8 cellular contexts compared by ENCODE assay signal in genomic region chr14:74217672-74218448, GRCh38. TPM values are rescaled to one million over a fixed set of nuclear protein-coding genes. Genes with fewer than 3 reads are reported as not detected.
DNase-seq lines count a peak whose midpoint lies in the region; ATAC-seq, FAIRE-seq and TF ChIP-seq lines count a peak whose summit lies in the region.

No MANE protein-coding gene starts in this region.

- H3K9me3 Mint-ChIP-seq in osteocyte (ENCODE audit: unreplicated experiment) = no peaks in the 10 kb centered on the region

- H3K36me3 Mint-ChIP-seq in osteocyte (ENCODE audit: unreplicated experiment) = no peaks in the 10 kb centered on the region

- peak overlapping the region; percentile 38 for H3K4me3 Mint-ChIP-seq in osteocyte (ENCODE audit: unreplicated experiment)

- H3K27me3 Mint-ChIP-seq in osteocyte (ENCODE audit: unreplicated experiment) = peaks cover 34% of the 10 kb centered on the region

- CTCF ChIA-PET in Panc1 (lab: Charles Lee) = no interaction called here

- no peaks in the 10 kb centered on the region for H3K27me3 ChIP-seq in Panc1 (ENCODE audit: control insufficient read depth, insufficient read depth, low read length)

- ATAC-seq in Panc1 = peak; percentile 94

- H3K4me1 Mint-ChIP-seq in osteocyte (ENCODE audit: unreplicated experiment) = peaks cover 4% of the 10 kb centered on the region

- H3K4me3 ChIP-seq in Panc1 (ENCODE audit: low read depth in 2 of 2, low read length in 2 of 2) = peak overlapping the region; percentile 9 to 32; a peak in 3 of 4 replicates
- no peak overlapping the region for H3K4me3 ChIP-seq in fibroblast of pulmonary artery (replicated peaks; ENCODE audit: low read depth, low read length)

- intact Hi-C loops in Panc1 (cut with micrococcal nuclease; ENCODE audit: unreplicated experiment) = no loop called here

- H3K9me3 ChIP-seq in Panc1 (ENCODE audit: control insufficient read depth, insufficient read depth, low read depth, low read length) = no peaks in the 10 kb centered on the region

- no peak overlapping the region for H3K27ac Mint-ChIP-seq in osteocyte (ENCODE audit: unreplicated experiment)

- no peaks in the 10 kb centered on the region for H3K4me1 ChIP-seq in Panc1 (ENCODE audit: control insufficient read depth, insufficient read depth, low read length)

- in situ Hi-C loops in Panc1 (cut with HindIII; ENCODE audit: low pct_unique_long_range_greater_than_20kb, low sequenced_read_pairs) = no loop called here

- peak; percentile 99 for FAIRE-seq in HTR-8/SVneo (lab: Jason Lieb, UNC)

- TF ChIP-seq CTCF in Panc1 (IDR thresholded peaks at IDR 0.05) (peak; percentile 95), fibroblast of pulmonary artery (IDR thresholded peaks at IDR 0.05; ENCODE audit: low read length, missing control alignments) (peak; percentile 91), osteocyte (IDR thresholded peaks at IDR 0.05) (peak; percentile 96)

- POLR2A ChIA-PET in Panc1 (lab: Charles Lee) = no interaction called here

- no peaks in the 10 kb centered on the region for H3K36me3 ChIP-seq in Panc1 (ENCODE audit: control insufficient read depth, insufficient read depth, low read length)

- H3K27ac ChIP-seq in Panc1 (ENCODE audit: low read length) = no peak overlapping the region

- DNase-seq in Daoy (ENCODE audit: low read depth) (peak; percentile 82), HTR-8/SVneo (ENCODE audit: insufficient read length, low spot score) (peak; percentile 98), Panc1 (ENCODE audit: low read depth, low spot score) (peak; percentile 28), activated T-helper 1 cell treated with Interleukin-2 at 50 U/mL for 16 hours (ENCODE audit: low read depth) (peak; percentile 52), fibroblast of pulmonary artery (ENCODE audit: low read depth) (peak; percentile 66), osteocyte (ENCODE audit: extremely low spot score, unreplicated experiment) (peak; percentile 94), superior temporal gyrus (ENCODE audit: extremely low spot score) (peak; percentile 75), NCI-H1048 (lab: John Stamatoyannopoulos, UW) (no peak)

- BruUV-seq in Panc1 (replicated peaks; lab: Mats Ljungman, UMichigan) = no TSS peak

RNA-seq across cellular contexts. Expression of gene VSX2, which starts 21.4 kb away (rescaled TPM):
- total RNA-seq in Daoy (2014; rRNA removed; shearing (Covaris generic)) = not detected in 2 replicates
- total RNA-seq in Panc1 (2021; ENCODE audit: unreplicated experiment) (not detected), osteocyte (not detected in 2 replicates)
- not detected for polyA plus RNA-seq in Panc1 (2012; ENCODE audit: insufficient read length)
